In genomic region chr2:234995332-234996007, GRCh38 we compare ENCODE assay signal across 15 cellular contexts. TPM values are rescaled to one million over a fixed set of nuclear protein-coding genes. Genes with fewer than 3 reads are reported as not detected.
DNase-seq lines count a peak whose midpoint lies in the region; ATAC-seq and TF ChIP-seq lines count a peak whose summit lies in the region.
"Had no signal": no experiment of that assay in that cellular context is flagged by ENCODE, and none has a peak within 500 bp of the region (broad histone marks: within the 10 kb centered on the region; RNA-seq: fewer than 3 reads in every experiment).

No MANE protein-coding gene starts in this region.

- no peak overlapping the region for H2AFZ ChIP-seq in KMS-11 (ENCODE audit: low read depth)

- H3K36me3 ChIP-seq in KMS-11 (ENCODE audit: insufficient read depth) (no peaks in the 10 kb centered on the region), mesodermal cell (ENCODE audit: control insufficient read depth, insufficient read depth, low read length) (peaks cover 88% of the 10 kb centered on the region), suprapubic skin (peaks cover 21% of the 10 kb centered on the region)

- H3K9me3 Mint-ChIP-seq in activated CD8-positive, alpha-beta memory T cell treated with anti-CD3 and anti-CD28 coated beads, Interleukin-2, amount 10 ng/mL, durations not matched to agents 7 days and 5 days (ENCODE audit: low read depth), result no peaks in the 10 kb centered on the region
- H3K9me3 Mint-ChIP-seq: CD4-positive, CD25-positive, alpha-beta regulatory T cell; effector memory CD8-positive, alpha-beta T cell had no signal

- H3K9me3 ChIP-seq in mesodermal cell (ENCODE audit: control insufficient read depth, low read length), result no peaks in the 10 kb centered on the region
- no peaks in the 10 kb centered on the region for H3K9me3 ChIP-seq in suprapubic skin
- H3K9me3 ChIP-seq: psoas muscle had no signal

- no peak overlapping the region for H3K27ac Mint-ChIP-seq in activated CD8-positive, alpha-beta memory T cell treated with anti-CD3 and anti-CD28 coated beads, Interleukin-2, amount 10 ng/mL, durations not matched to agents 7 days and 5 days
- H3K27ac Mint-ChIP-seq: CD4-positive, CD25-positive, alpha-beta regulatory T cell; effector memory CD8-positive, alpha-beta T cell had no signal

- H3K4me3 ChIP-seq in KMS-11 (IDR thresholded peaks at IDR 0.05; ENCODE audit: insufficient read depth, low read depth, low read length), result no peak overlapping the region
- no peak overlapping the region for H3K4me3 ChIP-seq in mesodermal cell (ENCODE audit: extremely low read depth, insufficient read depth, low read length, poor library complexity, severe bottlenecking)
- H3K4me3 ChIP-seq in suprapubic skin, result no peak overlapping the region
- H3K4me3 ChIP-seq: lung, psoas muscle had no signal

- no peaks in the 10 kb centered on the region for H4K20me1 ChIP-seq in KMS-11 (ENCODE audit: insufficient read depth)

- TF ChIP-seq POLR2A in suprapubic skin (IDR thresholded peaks at IDR 0.05), result no peak

- H3K4me2 ChIP-seq in KMS-11, result no peak overlapping the region; the same call in 1 of the 2 replicates

- H3K4me1 ChIP-seq in KMS-11 (ENCODE audit: low read depth, poor library complexity, severe bottlenecking) (peaks cover 30% of the 10 kb centered on the region), mesodermal cell (ENCODE audit: control insufficient read depth, insufficient read depth, low read length, poor library complexity, severe bottlenecking) (peaks cover 87% of the 10 kb centered on the region), suprapubic skin (peaks cover 28% of the 10 kb centered on the region)
- H3K4me1 ChIP-seq: psoas muscle had no signal

- WGBS in mesodermal cell (ENCODE audit: insufficient coverage in 2 of 2), 2 experiments, result 87 to 90% methylated on average over 16 to 18 of the region's 24 CpGs
- 79% methylated on average over 24 of the region's 24 CpGs for WGBS in suprapubic skin

- no peaks in the 10 kb centered on the region for H3K27me3 ChIP-seq in KMS-11 (ENCODE audit: insufficient read depth, low read depth)
- H3K27me3 ChIP-seq in suprapubic skin, result no peaks in the 10 kb centered on the region

- H3K27ac ChIP-seq in KMS-11 (peak overlapping the region; percentile 83; the same call in 1 of the 2 replicates), caudate nucleus (ENCODE audit: low read depth, low read length) (peak overlapping the region; percentile 39), mesodermal cell (ENCODE audit: low read depth, low read length, severe bottlenecking) (peak overlapping the region; percentile 89), suprapubic skin (peak overlapping the region; percentile 42)
- H3K27ac ChIP-seq: psoas muscle had no signal

- peaks cover 2% of the 10 kb centered on the region for H3K27me3 Mint-ChIP-seq in activated CD8-positive, alpha-beta memory T cell treated with anti-CD3 and anti-CD28 coated beads, Interleukin-2, amount 10 ng/mL, durations not matched to agents 7 days and 5 days

- H3K9ac ChIP-seq in KMS-11, result no peak overlapping the region; the same call in 1 of the 2 replicates

- ATAC-seq in activated CD8-positive, alpha-beta memory T cell treated with anti-CD3 and anti-CD28 coated beads, Interleukin-2, amount 10 ng/mL, durations not matched to agents 7 days and 5 days, result no peak
- ATAC-seq: effector memory CD8-positive, alpha-beta T cell; psoas muscle had no signal

- POLR2A ChIA-PET in GM10248 (lab: Yijun Ruan, JAX), result no interaction called here

- H3K4me3 Mint-ChIP-seq in activated CD8-positive, alpha-beta memory T cell treated with anti-CD3 and anti-CD28 coated beads, Interleukin-2, amount 10 ng/mL, durations not matched to agents 7 days and 5 days, result no peak overlapping the region
- H3K4me3 Mint-ChIP-seq: CD4-positive, CD25-positive, alpha-beta regulatory T cell; effector memory CD8-positive, alpha-beta T cell had no signal

- no peaks in the 10 kb centered on the region for H3K36me3 Mint-ChIP-seq in activated CD8-positive, alpha-beta memory T cell treated with anti-CD3 and anti-CD28 coated beads, Interleukin-2, amount 10 ng/mL, durations not matched to agents 7 days and 5 days
- H3K36me3 Mint-ChIP-seq: CD4-positive, CD25-positive, alpha-beta regulatory T cell had no signal

- DNase-seq in caudate nucleus (lab: John Stamatoyannopoulos, UW) (peak in 9 of 61 donors; percentile 6 to 58 (median 23)), suprapubic skin (ENCODE audit: low spot score in 2 of 2) (no peak), cerebellar nuclear complex (lab: John Stamatoyannopoulos, UW) (no peak), NCI-H510A (lab: John Stamatoyannopoulos, UW) (no peak), GM10248 (ENCODE audit: extremely low spot score) (no peak)
- DNase-seq in activated CD8-positive, alpha-beta memory T cell treated with anti-CD3 and anti-CD28 coated beads, Interleukin-2, amount 10 ng/mL, durations not matched to agents 7 days and 5 days, result no peak
- DNase-seq: CD4-positive, CD25-positive, alpha-beta regulatory T cell; effector memory CD8-positive, alpha-beta T cell; GDM1; glutamatergic neuron; NCI-H2227 treated with DMSO at 0.1 percent for 48 hours had no signal

- no peaks in the 10 kb centered on the region for H3K4me1 Mint-ChIP-seq in activated CD8-positive, alpha-beta memory T cell treated with anti-CD3 and anti-CD28 coated beads, Interleukin-2, amount 10 ng/mL, durations not matched to agents 7 days and 5 days

- TF ChIP-seq CTCF in KMS-11 (conservative IDR thresholded peaks at IDR 0.05; ENCODE audit: low read depth, low read length), result no peak
- TF ChIP-seq CTCF in suprapubic skin (IDR thresholded peaks at IDR 0.05), result no peak
- no peak for TF ChIP-seq CTCF in GM10248 (IDR thresholded peaks at IDR 0.05; ENCODE audit: control extremely low read depth, extremely low read depth, low read depth, missing control alignments)

- TF ChIP-seq EP300 in suprapubic skin (IDR thresholded peaks at IDR 0.05), result no peak

- H3K79me2 ChIP-seq in KMS-11 (ENCODE audit: insufficient read depth, low read depth), result 0 out of 2 replicates have a peak, but pooled peaks cover 10% of the 10 kb centered on the region

- CTCF ChIA-PET in activated CD8-positive, alpha-beta memory T cell treated with anti-CD3 and anti-CD28 coated beads, Interleukin-2, amount 10 ng/mL, durations not matched to agents 7 days and 5 days (lab: Charles Lee), result no interaction called here
- CTCF ChIA-PET in GM10248 (lab: Yijun Ruan, JAX), result no interaction called here

RNA-seq across cellular contexts. Expression of gene SH3BP4, which starts 43.7 kb away (rescaled TPM):
- polyA plus RNA-seq in mesodermal cell (2013, experiment 1 of 2), result 48.9 TPM
- 52.4 TPM for polyA plus RNA-seq in mesodermal cell (2013, experiment 2 of 2)
- 10 to 100 TPM; 38.6 to 82.6 (median 58.6) TPM for total RNA-seq in suprapubic skin
- under 1 TPM in 1 of 2 experiments, not detected in 1; 0.12 TPM for total RNA-seq in activated CD8-positive, alpha-beta memory T cell treated with anti-CD3 and anti-CD28 coated beads, Interleukin-2, amount 10 ng/mL, durations not matched to agents 7 days and 5 days
- polyA plus RNA-seq: CD4-positive, CD25-positive, alpha-beta regulatory T cell had no signal

Comparison
In these comparisons a context has a peak if more than half of its experiments do, and no peak if none do; other contexts are left out.
1. H3K27ac ChIP-seq: peak in every context shown above with its lines; median percentile 89 in mesodermal cell; 83 in KMS-11; 42 in suprapubic skin; 39 in caudate nucleus.
2. RNA of gene SH3BP4, which starts 43.7 kb away (total RNA-seq): 38.6 to 82.6 TPM in suprapubic skin; 0.12 TPM in activated CD8-positive, alpha-beta memory T cell treated with anti-CD3 and anti-CD28 coated beads, Interleukin-2, amount 10 ng/mL, durations not matched to agents 7 days and 5 days; every median in the first group is over 10 times any median in the second.